In the genomic region with DNA sequence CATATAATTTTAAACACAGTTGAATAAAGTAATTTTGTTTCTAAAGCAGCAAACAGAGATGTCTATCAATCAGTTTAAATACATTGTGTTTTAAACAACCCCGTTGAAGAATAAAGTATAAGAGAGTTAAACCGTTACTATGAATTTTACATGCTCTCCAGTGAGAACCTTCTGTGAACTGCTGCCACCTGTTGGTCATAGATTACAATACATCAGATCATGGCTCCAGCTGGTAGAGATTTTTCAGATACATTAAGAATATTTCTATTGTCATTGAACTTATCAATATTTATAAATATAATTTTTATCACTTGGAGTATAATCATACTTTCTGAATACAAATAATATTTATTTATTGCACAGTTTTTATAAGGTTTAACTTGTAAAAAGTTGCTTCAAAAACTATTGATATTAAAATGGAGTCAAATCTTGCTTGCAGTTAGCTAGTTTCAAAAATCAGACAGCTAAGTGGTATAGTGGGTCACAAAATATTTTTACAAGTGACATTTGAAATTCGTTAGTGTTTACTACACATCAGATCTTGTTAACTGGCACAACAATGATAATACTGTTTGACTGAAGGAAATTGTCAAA, we compare ENCODE assay signal across 9 cellular contexts.
DNase-seq lines count a peak whose midpoint lies in the region; ATAC-seq and TF ChIP-seq lines count a peak whose summit lies in the region.
"Had no signal": no experiment of that assay in that cellular context is flagged by ENCODE, and none has a peak within 500 bp of the region (broad histone marks: within the 10 kb centered on the region; RNA-seq: fewer than 3 reads in every experiment).

No MANE protein-coding gene starts in this region.

- no peaks in the 10 kb centered on the region for H3K79me2 ChIP-seq in trophoblast cell (ENCODE audit: control insufficient read depth, insufficient read depth, low read length, poor library complexity)

- no CpG with 5 or more reads among the region's 3 CpGs for WGBS in trophoblast cell (ENCODE audit: extremely low coverage, insufficient coverage, insufficient read length)
- WGBS in ovary, 3 donors, result 3 to 5% (median 4%) methylated on average over 3 of the region's 3 CpGs

- intact Hi-C loops in activated naive CD4-positive, alpha-beta T cell treated with anti-CD3 and anti-CD28 coated beads for 36 hours (cut with micrococcal nuclease), result loop anchor here (1.0 to 5.0 kb wide), 3 partner anchors 477 to 1975 kb away; no protein-coding TSS in a partner anchor
- intact Hi-C loops in ovary (cut with DNase I), result no loop called here

- no peak overlapping the region for H2BK120ac ChIP-seq in trophoblast cell (ENCODE audit: insufficient read depth, low read length, poor library complexity)

- H3K27ac Mint-ChIP-seq in activated naive CD4-positive, alpha-beta T cell treated with anti-CD3 and anti-CD28 coated beads for 36 hours, result no peak overlapping the region
- H3K27ac Mint-ChIP-seq: dendritic cell treated with granulocyte-macrophage colony-stimulating factor and Interleukin-4, amounts not matched to agents 40 ng/mL and 50 ng/mL, for 4 days had no signal

- TF ChIP-seq CTCF in ovary (IDR thresholded peaks at IDR 0.05), result no peak

- H2AFZ ChIP-seq in trophoblast cell (ENCODE audit: insufficient read depth, low read length, poor library complexity), result no peak overlapping the region

- no peak overlapping the region for H3K27ac ChIP-seq in trophoblast cell (ENCODE audit: low read depth, low read length)
- no peak overlapping the region for H3K27ac ChIP-seq in ovary

- peak; percentile 29 for DNase-seq in activated naive CD4-positive, alpha-beta T cell treated with anti-CD3 and anti-CD28 coated beads for 36 hours
- no peak for DNase-seq in activated naive CD4-positive, alpha-beta T cell treated with Interleukin-2 at 50 U/mL for 16 hours
- peak; percentile 36 for DNase-seq in Jurkat, Clone E6-1 (ENCODE audit: low read depth, low spot score)
- peak; percentile 49 for DNase-seq in RPMI8226
- peak; percentile 28 to 67 for DNase-seq in erythroblast (lab: John Stamatoyannopoulos, UW)
- peak; percentile 19 to 77 for DNase-seq in trophoblast cell
- DNase-seq in ovary, result no peak

- no peaks in the 10 kb centered on the region for H3K36me3 Mint-ChIP-seq in activated naive CD4-positive, alpha-beta T cell treated with anti-CD3 and anti-CD28 coated beads for 36 hours (ENCODE audit: low read depth)

- H2BK12ac ChIP-seq in trophoblast cell (ENCODE audit: low read length), result no peak overlapping the region

- H3K9ac ChIP-seq in trophoblast cell (ENCODE audit: low read length), result no peak overlapping the region

- H3K4me1 ChIP-seq in trophoblast cell (ENCODE audit: control insufficient read depth in 1 of 2, insufficient read depth in 2 of 2, low read length in 2 of 2), result no peaks in the 10 kb centered on the region
- H3K4me1 ChIP-seq in ovary (ENCODE audit: insufficient read depth), result no peaks in the 10 kb centered on the region

- CTCF ChIA-PET in activated naive CD4-positive, alpha-beta T cell treated with anti-CD3 and anti-CD28 coated beads for 36 hours (lab: Charles Lee), result interaction anchor here (0.7 to 1.1 kb wide), 5 partner anchors 13 to 1995 kb away, joined by 3 read pairs; no protein-coding TSS in a partner anchor

- H3K4me1 Mint-ChIP-seq in activated naive CD4-positive, alpha-beta T cell treated with anti-CD3 and anti-CD28 coated beads for 36 hours (ENCODE audit: low read depth), result no peaks in the 10 kb centered on the region

- ATAC-seq in GM21619 (IDR thresholded peaks at IDR 0.05; ENCODE audit: unreplicated experiment), result peak; percentile 89

- no peaks in the 10 kb centered on the region for H3K9me3 ChIP-seq in trophoblast cell (ENCODE audit: insufficient read depth, low read depth, low read length)
- H3K9me3 ChIP-seq in ovary, result no peaks in the 10 kb centered on the region

- no peak for TF ChIP-seq EP300 in ovary (IDR thresholded peaks at IDR 0.05)

- no peak overlapping the region for H4K91ac ChIP-seq in trophoblast cell (ENCODE audit: low read depth, low read length)

- no peaks in the 10 kb centered on the region for H3K9me3 Mint-ChIP-seq in activated naive CD4-positive, alpha-beta T cell treated with anti-CD3 and anti-CD28 coated beads for 36 hours
- H3K9me3 Mint-ChIP-seq: dendritic cell treated with granulocyte-macrophage colony-stimulating factor and Interleukin-4, amounts not matched to agents 40 ng/mL and 50 ng/mL, for 4 days had no signal

- no peak overlapping the region for H3K18ac ChIP-seq in trophoblast cell (ENCODE audit: low read length)

- no peak overlapping the region for H3K4me2 ChIP-seq in trophoblast cell (ENCODE audit: low read length)

- H3K36me3 ChIP-seq in trophoblast cell (ENCODE audit: control insufficient read depth in 1 of 2, insufficient read depth in 2 of 2, low read length in 2 of 2) (no peaks in the 10 kb centered on the region), ovary (no peaks in the 10 kb centered on the region)

- no peaks in the 10 kb centered on the region for H3K27me3 Mint-ChIP-seq in activated naive CD4-positive, alpha-beta T cell treated with anti-CD3 and anti-CD28 coated beads for 36 hours (ENCODE audit: low read depth)
- H3K27me3 Mint-ChIP-seq: dendritic cell treated with granulocyte-macrophage colony-stimulating factor and Interleukin-4, amounts not matched to agents 40 ng/mL and 50 ng/mL, for 4 days had no signal

- no peak overlapping the region for H3K23ac ChIP-seq in trophoblast cell (ENCODE audit: low read length)

- H3K79me1 ChIP-seq in trophoblast cell (ENCODE audit: low read length), result no peaks in the 10 kb centered on the region

- H4K8ac ChIP-seq in trophoblast cell (ENCODE audit: low read depth, low read length), result no peak overlapping the region

- H3K4ac ChIP-seq in trophoblast cell (ENCODE audit: low read depth, low read length), result no peak overlapping the region

- TF ChIP-seq POLR2A in erythroblast (IDR thresholded peaks at IDR 0.05; ENCODE audit: low read length), result no peak
- no peak for TF ChIP-seq POLR2A in ovary (IDR thresholded peaks at IDR 0.05)

- H3K14ac ChIP-seq in trophoblast cell (ENCODE audit: low read length), result no peak overlapping the region

- no peak overlapping the region for H2AK5ac ChIP-seq in trophoblast cell (ENCODE audit: low read length)

- H3K27me3 ChIP-seq in trophoblast cell (ENCODE audit: insufficient read depth, low read length) (no peaks in the 10 kb centered on the region), ovary (no peaks in the 10 kb centered on the region)

- no peak overlapping the region for H4K12ac ChIP-seq in trophoblast cell (ENCODE audit: low read depth, low read length)

- H3K4me3 ChIP-seq in Jurkat, Clone E6-1 (ENCODE audit: low read length), result no peak overlapping the region
- H3K4me3 ChIP-seq in trophoblast cell (ENCODE audit: low read depth, low read length) (no peak overlapping the region), ovary (no peak overlapping the region)

- no peak overlapping the region for H3K4me3 Mint-ChIP-seq in activated naive CD4-positive, alpha-beta T cell treated with anti-CD3 and anti-CD28 coated beads for 36 hours
- H3K4me3 Mint-ChIP-seq: dendritic cell treated with granulocyte-macrophage colony-stimulating factor and Interleukin-4, amounts not matched to agents 40 ng/mL and 50 ng/mL, for 4 days had no signal

- H2BK5ac ChIP-seq in trophoblast cell (ENCODE audit: low read depth, low read length, poor library complexity), result no peak overlapping the region

Comparison
In these comparisons a context has a peak if more than half of its experiments do, and no peak if none do; other contexts are left out.
1. DNase-seq: peak in activated naive CD4-positive, alpha-beta T cell treated with anti-CD3 and anti-CD28 coated beads for 36 hours (single experiment), Jurkat, Clone E6-1 (single experiment), RPMI8226 (single experiment), erythroblast (2 of 2) and trophoblast cell (2 of 2); none in activated naive CD4-positive, alpha-beta T cell treated with Interleukin-2 at 50 U/mL for 16 hours (single experiment) and ovary (0 of 5).